Comparison of ENCODE assay signal across 1 cellular context in genomic region chr2:230999477-230999876, GRCh38.
TF ChIP-seq lines count a peak whose summit lies in the region.

No MANE protein-coding gene starts in this region.

TF ChIP-seq in HepG2, 621 proteins besides CTCF, POLR2A, EP300 and RAD21 (continued from another document):
- TF ChIP-seq ZNF609 (CRISPR knock-in tag; IDR thresholded peaks at IDR 0.05; ENCODE audit: borderline replicate concordance): no peak
- TF ChIP-seq EZH2 (conservative IDR thresholded peaks at IDR 0.05; ENCODE audit: low read depth, low read length): no peak
- no peak for TF ChIP-seq MYNN (CRISPR knock-in tag; IDR thresholded peaks at IDR 0.05; ENCODE audit: low read depth)
